Comparison of ENCODE assay signal across 12 cellular contexts in the genomic region with DNA sequence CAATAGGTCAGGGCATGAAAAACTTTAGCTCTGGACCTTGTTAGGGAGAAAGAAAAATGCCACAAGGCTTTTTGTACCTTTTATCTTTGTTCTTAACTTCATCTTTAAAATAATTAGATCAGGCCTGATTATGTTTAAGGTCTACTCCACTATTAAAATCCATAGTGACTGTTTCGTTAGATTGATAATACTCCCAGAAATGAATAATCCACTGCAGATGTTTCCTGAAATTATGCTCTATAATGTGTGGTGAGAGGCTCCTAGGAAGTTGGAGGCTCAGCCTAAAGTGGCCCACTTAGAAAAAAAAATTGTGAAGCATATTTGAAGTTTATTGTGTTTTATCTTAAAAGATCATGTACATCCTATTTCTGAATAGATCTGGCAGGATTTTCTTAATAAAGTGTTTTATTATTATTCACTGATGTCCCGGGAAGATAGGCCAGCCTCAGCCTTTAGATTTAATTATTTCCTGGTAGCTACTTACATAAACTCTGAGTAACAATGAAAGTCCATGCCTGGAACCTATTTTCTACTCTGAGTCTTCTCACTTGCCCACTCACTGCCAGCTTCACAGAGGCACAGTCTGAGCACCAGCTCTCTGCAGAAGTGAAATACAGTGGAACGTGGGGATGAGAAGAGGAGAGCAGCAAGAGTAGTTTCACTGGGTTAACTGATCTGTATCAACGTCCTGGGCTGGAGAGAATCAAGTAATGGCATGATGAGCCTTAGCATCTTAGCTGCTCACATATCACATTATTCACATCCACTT.
A peak's percentile ranks its signal among the peaks of the same experiment; 100 is the strongest.
DNase-seq lines count a peak whose midpoint lies in the region; ATAC-seq and TF ChIP-seq lines count a peak whose summit lies in the region.
"Had no signal": no experiment of that assay in that cellular context is flagged by ENCODE, and none has a peak within 500 bp of the region (broad histone marks: within the 10 kb centered on the region; RNA-seq: fewer than 3 reads in every experiment).

No MANE protein-coding gene starts in this region.

- H3K4me1 ChIP-seq in A673 (ENCODE audit: insufficient read depth, low read length, poor library complexity, severe bottlenecking) (peaks cover 11% of the 10 kb centered on the region), gastroesophageal sphincter (peaks cover 0 to 15% (median 0%) of the 10 kb centered on the region in 3 donors)

- H3K4me3 Mint-ChIP-seq in activated naive CD8-positive, alpha-beta T cell treated with anti-CD3 and anti-CD28 coated beads, Interleukin-2, amount 50 U/mL, for 24 hours = no peak overlapping the region
- H3K4me3 Mint-ChIP-seq: CD8-positive, alpha-beta T cell had no signal

- H3K36me3 ChIP-seq in A673 (ENCODE audit: insufficient read depth, low read length, poor library complexity, severe bottlenecking) = no peaks in the 10 kb centered on the region
- H3K36me3 ChIP-seq in gastroesophageal sphincter = no peaks in the 10 kb centered on the region
- H3K36me3 ChIP-seq: esophagus squamous epithelium had no signal

- POLR2A ChIA-PET in A673 (lab: Charles Lee; ENCODE audit: low non-redundant PET) = interaction anchor here (1.0 kb wide), 1 partner anchor 178 kb away, joined by 3 read pairs; the partner anchor contains the start of gene NEDD9

- no peak for TF ChIP-seq EP300 in gastroesophageal sphincter (IDR thresholded peaks at IDR 0.05)

- TF ChIP-seq POLR2A in gastroesophageal sphincter (IDR thresholded peaks at IDR 0.05) = no peak

- no peaks in the 10 kb centered on the region for H3K27me3 Mint-ChIP-seq in activated naive CD8-positive, alpha-beta T cell treated with anti-CD3 and anti-CD28 coated beads, Interleukin-2, amount 50 U/mL, for 24 hours

- no peaks in the 10 kb centered on the region for H3K9me3 Mint-ChIP-seq in activated naive CD8-positive, alpha-beta T cell treated with anti-CD3 and anti-CD28 coated beads, Interleukin-2, amount 50 U/mL, for 24 hours
- H3K9me3 Mint-ChIP-seq: CD8-positive, alpha-beta T cell had no signal

- intact Hi-C loops in A673 (cut with micrococcal nuclease; ENCODE audit: unreplicated experiment) = no loop called here

- 63 to 83% methylated on average over 2 to 4 of the region's 4 CpGs for WGBS in gastroesophageal sphincter (ENCODE audit: low coverage in 1 of 2), 2 donors

- H3K9me3 ChIP-seq in A673 (ENCODE audit: low read depth, low read length, poor library complexity, severe bottlenecking) = no peaks in the 10 kb centered on the region
- H3K9me3 ChIP-seq in gastroesophageal sphincter = no peaks in the 10 kb centered on the region
- H3K9me3 ChIP-seq: esophagus squamous epithelium had no signal

- CTCF ChIA-PET in A673 (lab: Charles Lee) = interaction anchor here (1.4 kb wide), 1 partner anchor 86 kb away, joined by 5 read pairs; no protein-coding TSS in a partner anchor

- peak overlapping the region; percentile 46 for H3K27ac Mint-ChIP-seq in activated naive CD8-positive, alpha-beta T cell treated with anti-CD3 and anti-CD28 coated beads, Interleukin-2, amount 50 U/mL, for 24 hours
- H3K27ac Mint-ChIP-seq: CD8-positive, alpha-beta T cell had no signal

- H3K4me3 ChIP-seq in A673 (ENCODE audit: low read depth, low read length, poor library complexity, severe bottlenecking) (no peak overlapping the region), gastroesophageal sphincter (no peak overlapping the region)
- H3K4me3 ChIP-seq: esophagus squamous epithelium had no signal

- no peaks in the 10 kb centered on the region for H3K27me3 ChIP-seq in A673 (replicated peaks; ENCODE audit: insufficient read depth, low read depth, low read length, poor library complexity)
- no peaks in the 10 kb centered on the region for H3K27me3 ChIP-seq in gastroesophageal sphincter
- H3K27me3 ChIP-seq: esophagus squamous epithelium had no signal

- no peaks in the 10 kb centered on the region for H3K36me3 Mint-ChIP-seq in activated naive CD8-positive, alpha-beta T cell treated with anti-CD3 and anti-CD28 coated beads, Interleukin-2, amount 50 U/mL, for 24 hours (ENCODE audit: low read depth)
- H3K36me3 Mint-ChIP-seq: CD8-positive, alpha-beta T cell had no signal

- TF ChIP-seq CTCF in A673 (conservative IDR thresholded peaks at IDR 0.05; ENCODE audit: low read depth, low read length) = no peak
- no peak for TF ChIP-seq CTCF in gastroesophageal sphincter (IDR thresholded peaks at IDR 0.05)

- DNase-seq in A673 (ENCODE audit: low spot score) (peak; percentile 86), HuH-7 (ENCODE audit: low spot score) (no peak), nucleus accumbens (lab: John Stamatoyannopoulos, UW) (no peak)
- peak; percentile 22 for DNase-seq in activated naive CD8-positive, alpha-beta T cell treated with anti-CD3 and anti-CD28 coated beads, Interleukin-2, amount 50 U/mL, for 24 hours
- DNase-seq: CD8-positive, alpha-beta T cell; esophagus squamous epithelium; NCI-H345; SHP77 treated with DMSO at 0.1 percent for 48 hours had no signal

- H3K27ac ChIP-seq in A673 (ENCODE audit: low read depth, low read length, poor library complexity, severe bottlenecking) (no peak overlapping the region), gastroesophageal sphincter (peak overlapping the region in 1 of 4 donors; percentile 4)

- ATAC-seq in GM18511 (IDR thresholded peaks at IDR 0.05; ENCODE audit: unreplicated experiment) = peak; percentile 82
- ATAC-seq in HG03460 (IDR thresholded peaks at IDR 0.05; ENCODE audit: unreplicated experiment) = peak; percentile 44
- peak; percentile 81 for ATAC-seq in activated naive CD8-positive, alpha-beta T cell treated with anti-CD3 and anti-CD28 coated beads, Interleukin-2, amount 50 U/mL, for 24 hours
- no peak for ATAC-seq in gastroesophageal sphincter
- no peak for ATAC-seq in GM19328 (IDR thresholded peaks at IDR 0.05; ENCODE audit: unreplicated experiment)
- ATAC-seq: CD8-positive, alpha-beta T cell had no signal

- no TSS peak for BruUV-seq in A673 (replicated peaks; lab: Mats Ljungman, UMichigan)

- H3K4me1 Mint-ChIP-seq in activated naive CD8-positive, alpha-beta T cell treated with anti-CD3 and anti-CD28 coated beads, Interleukin-2, amount 50 U/mL, for 24 hours = peaks cover 57% of the 10 kb centered on the region

Comparison
In these comparisons a context has a peak if more than half of its experiments do, and no peak if none do; other contexts are left out.
1. DNase-seq: peak in A673 (single experiment) and activated naive CD8-positive, alpha-beta T cell treated with anti-CD3 and anti-CD28 coated beads, Interleukin-2, amount 50 U/mL, for 24 hours (single experiment); none in HuH-7 (single experiment) and nucleus accumbens (0 of 56).
2. ATAC-seq: peak in GM18511 (single experiment), HG03460 (single experiment) and activated naive CD8-positive, alpha-beta T cell treated with anti-CD3 and anti-CD28 coated beads, Interleukin-2, amount 50 U/mL, for 24 hours (single experiment); none in gastroesophageal sphincter (single experiment) and GM19328 (single experiment).